8 cellular contexts compared by ENCODE assay signal in genomic region chr5:142922223-142922952, GRCh38.
DNase-seq lines count a peak whose midpoint lies in the region; ATAC-seq and TF ChIP-seq lines count a peak whose summit lies in the region.

No MANE protein-coding gene starts in this region.

- H3K4me1 Mint-ChIP-seq in neural crest cell, result no peaks in the 10 kb centered on the region
- H3K4me1 Mint-ChIP-seq in mesothelial cell of epicardium, result peaks cover 9% of the 10 kb centered on the region

- TF ChIP-seq CTCF in neural crest cell (conservative IDR thresholded peaks at IDR 0.05), result peak; percentile 66
- TF ChIP-seq CTCF in mesothelial cell of epicardium (IDR thresholded peaks at IDR 0.05; ENCODE audit: unreplicated experiment), result no peak

- H3K27me3 Mint-ChIP-seq in neural crest cell (ENCODE audit: low read depth) (no peaks in the 10 kb centered on the region), mesothelial cell of epicardium (ENCODE audit: low read depth) (no peaks in the 10 kb centered on the region)

- H3K4me3 Mint-ChIP-seq in neural crest cell (no peak overlapping the region), mesothelial cell of epicardium (no peak overlapping the region)

- DNase-seq in Ammon's horn (ENCODE audit: low spot score) (peak; percentile 64), OCI-M1 (lab: John Stamatoyannopoulos, UW) (peak; percentile 67), epithelial cell of prostate (ENCODE audit: low read depth, low spot score) (no peak), neural crest cell (ENCODE audit: low read depth, low spot score) (no peak), mesothelial cell of epicardium (ENCODE audit: low spot score in 2 of 2, unreplicated experiment in 2 of 2) (no peak), GDM1 (lab: John Stamatoyannopoulos, UW) (no peak)

- H3K27ac Mint-ChIP-seq in neural crest cell (ENCODE audit: unreplicated experiment) (no peak overlapping the region), mesothelial cell of epicardium (no peak overlapping the region)

- H3K36me3 Mint-ChIP-seq in neural crest cell (ENCODE audit: low read depth) (no peaks in the 10 kb centered on the region), mesothelial cell of epicardium (no peaks in the 10 kb centered on the region)

- H3K27ac ChIP-seq in epithelial cell of prostate, result peak overlapping the region; percentile 5

- ATAC-seq in GM18511 (IDR thresholded peaks at IDR 0.05; ENCODE audit: unreplicated experiment) (peak; percentile 82), HG03460 (IDR thresholded peaks at IDR 0.05; ENCODE audit: unreplicated experiment) (peak; percentile 75)

- H3K9me3 Mint-ChIP-seq in neural crest cell (no peaks in the 10 kb centered on the region), mesothelial cell of epicardium (no peaks in the 10 kb centered on the region)

Comparison
In these comparisons a context has a peak if more than half of its experiments do, and no peak if none do; other contexts are left out.
1. DNase-seq: peak in Ammon's horn (single experiment) and OCI-M1 (single experiment); none in epithelial cell of prostate (single experiment), neural crest cell (single experiment), mesothelial cell of epicardium (0 of 2) and GDM1 (single experiment).